Comparison of ENCODE assay signal across 34 cellular contexts in the genomic region with DNA sequence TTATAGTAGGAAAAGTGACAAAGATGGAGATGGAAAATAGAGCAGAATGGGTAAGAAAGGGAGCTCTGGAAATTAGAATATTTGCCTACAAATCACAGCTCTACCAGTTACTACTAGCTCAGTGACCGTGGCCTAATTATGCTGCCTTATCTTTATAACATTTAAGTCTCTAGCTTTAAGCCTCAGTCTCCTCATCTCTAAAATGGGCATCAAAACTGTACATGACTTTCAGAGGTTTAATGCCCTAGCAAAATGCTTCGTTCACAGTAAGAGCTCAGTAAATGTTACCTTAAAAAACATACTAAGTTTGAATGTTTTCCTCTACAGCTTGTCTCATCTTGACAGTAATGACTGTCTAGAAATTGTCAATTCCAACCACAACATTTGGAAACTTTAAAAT.
"Had no signal": no experiment of that assay in that cellular context is flagged by ENCODE, and none has a peak within 500 bp of the region (broad histone marks: within the 10 kb centered on the region; RNA-seq: fewer than 3 reads in every experiment).

No MANE protein-coding gene starts in this region.

- H3K4me1 Mint-ChIP-seq: activated B cell treated with CpG ODN at 0.5 μM for 24 hours; activated naive CD4-positive, alpha-beta T cell treated with anti-CD3 and anti-CD28 coated beads, Interleukin-2, amount 50 U/mL, for 24 hours; activated naive CD8-positive, alpha-beta T cell treated with anti-CD3 and anti-CD28 coated beads for 36 hours; activated naive CD8-positive, alpha-beta T cell treated with anti-CD3 and anti-CD28 coated beads, Interleukin-2, amount 50 U/mL, for 24 hours; activated T-helper 17 cell treated with anti-CD3 and anti-CD28 coated beads, Interleukin-2, amount 50 U/mL, for 72 hours; T-helper 17 cell had no signal

- H3K27me3 Mint-ChIP-seq: brain had no signal

- H3K9me3 Mint-ChIP-seq: activated CD8-positive, alpha-beta T cell treated with anti-CD3 and anti-CD28 coated beads for 36 hours; activated naive CD8-positive, alpha-beta T cell treated with anti-CD3 and anti-CD28 coated beads, Interleukin-2, amount 50 U/mL, for 24 hours; activated T-cell treated with anti-CD3 and anti-CD28 coated beads, Interleukin-2, amount 50 U/mL, for 4 hours; effector memory CD8-positive, alpha-beta T cell; T-helper 2 cell treated with Interferon-gamma antibody and Interleukin-4, amounts not matched to agents 5 μg/mL and 100 μg/mL, for 36 hours had no signal

- H3K36me3 ChIP-seq: adrenal gland, esophagus squamous epithelium, WERI-Rb-1 had no signal

- H3K27ac Mint-ChIP-seq: activated B cell treated with CpG ODN at 0.5 μM for 24 hours; activated CD8-positive, alpha-beta T cell treated with anti-CD3 and anti-CD28 coated beads for 36 hours; activated naive CD4-positive, alpha-beta T cell treated with anti-CD3 and anti-CD28 coated beads for 36 hours; activated naive CD4-positive, alpha-beta T cell treated with anti-CD3 and anti-CD28 coated beads, Interleukin-2, amount 50 U/mL, for 24 hours; activated naive CD8-positive, alpha-beta T cell treated with anti-CD3 and anti-CD28 coated beads for 36 hours; activated naive CD8-positive, alpha-beta T cell treated with anti-CD3 and anti-CD28 coated beads, Interleukin-2, amount 50 U/mL, for 24 hours; activated T-helper 17 cell treated with anti-CD3 and anti-CD28 coated beads, Interleukin-2, amount 50 U/mL, for 72 hours; brain; effector memory CD8-positive, alpha-beta T cell; T-helper 17 cell; T-helper 2 cell treated with Interferon-gamma antibody and Interleukin-4, amounts not matched to agents 5 μg/mL and 100 μg/mL, for 36 hours had no signal

- DNase-seq: activated B cell treated with CpG ODN at 0.5 μM for 24 hours; activated CD4-positive, alpha-beta T cell treated with anti-CD3 and anti-CD28 coated beads for 48 hours; activated CD4-positive, alpha-beta T cell treated with anti-CD3 and anti-CD28 coated beads, Interleukin-2, amount 50 U/mL, for 1 hour; activated CD4-positive, alpha-beta T cell treated with anti-CD3 and anti-CD28 coated beads, Interleukin-2, amount 50 U/mL, for 48 hours; activated CD8-positive, alpha-beta memory T cell treated with anti-CD3 and anti-CD28 coated beads for 24 hours; activated CD8-positive, alpha-beta T cell treated with anti-CD3 and anti-CD28 coated beads for 36 hours; activated effector memory CD4-positive, alpha-beta T cell treated with Interleukin-2 at 50 U/mL for 16 hours; activated gamma-delta T cell treated with Interleukin-2 at 50 U/mL for 16 hours; activated naive CD4-positive, alpha-beta T cell treated with anti-CD3 and anti-CD28 coated beads for 36 hours; activated naive CD8-positive, alpha-beta T cell treated with anti-CD3 and anti-CD28 coated beads for 36 hours; activated naive CD8-positive, alpha-beta T cell treated with anti-CD3 and anti-CD28 coated beads, Interleukin-2, amount 50 U/mL, for 24 hours; activated T-cell treated with anti-CD3 and anti-CD28 coated beads, Interleukin-2, amount 50 U/mL, for 4 hours; adrenal gland; amygdala; aorta; caudate nucleus; cortex of kidney; effector CD4-positive, alpha-beta T cell; effector memory CD8-positive, alpha-beta T cell; esophagus squamous epithelium; foreskin melanocyte; T-helper 1 cell; T-helper 17 cell; T1000; WERI-Rb-1 had no signal

- FAIRE-seq: bronchial epithelial cell, colon, endothelial cell of umbilical vein had no signal

- H3K4me3 ChIP-seq: adrenal gland, esophagus squamous epithelium had no signal

- H3K27ac ChIP-seq: epithelial cell of prostate, esophagus squamous epithelium, WERI-Rb-1 had no signal

- H3K36me3 Mint-ChIP-seq: activated naive CD4-positive, alpha-beta T cell treated with anti-CD3 and anti-CD28 coated beads, Interleukin-2, amount 50 U/mL, for 24 hours; activated naive CD8-positive, alpha-beta T cell treated with anti-CD3 and anti-CD28 coated beads for 36 hours had no signal

- H3K4me3 Mint-ChIP-seq: activated B cell treated with CpG ODN at 0.5 μM for 24 hours; activated CD8-positive, alpha-beta T cell treated with anti-CD3 and anti-CD28 coated beads for 36 hours; activated naive CD4-positive, alpha-beta T cell treated with anti-CD3 and anti-CD28 coated beads for 36 hours; activated naive CD4-positive, alpha-beta T cell treated with anti-CD3 and anti-CD28 coated beads, Interleukin-2, amount 50 U/mL, for 24 hours; activated naive CD8-positive, alpha-beta T cell treated with anti-CD3 and anti-CD28 coated beads for 36 hours; activated naive CD8-positive, alpha-beta T cell treated with anti-CD3 and anti-CD28 coated beads, Interleukin-2, amount 50 U/mL, for 24 hours; activated T-cell treated with anti-CD3 and anti-CD28 coated beads, Interleukin-2, amount 50 U/mL, for 4 hours; activated T-helper 17 cell treated with anti-CD3 and anti-CD28 coated beads, Interleukin-2, amount 50 U/mL, for 72 hours; brain; effector memory CD8-positive, alpha-beta T cell; T-helper 17 cell; T-helper 2 cell treated with Interferon-gamma antibody and Interleukin-4, amounts not matched to agents 5 μg/mL and 100 μg/mL, for 36 hours had no signal

- H3K9me3 ChIP-seq: adrenal gland, esophagus squamous epithelium had no signal

- H3K27me3 ChIP-seq: adrenal gland, esophagus squamous epithelium had no signal

- ATAC-seq: activated CD4-positive, CD25-positive, alpha-beta regulatory T cell treated with anti-CD3 and anti-CD28 coated beads, Interleukin-2, amount 50 U/mL, for 24 hours; activated CD8-positive, alpha-beta T cell treated with anti-CD3 and anti-CD28 coated beads for 36 hours; activated naive CD8-positive, alpha-beta T cell treated with anti-CD3 and anti-CD28 coated beads, Interleukin-2, amount 50 U/mL, for 24 hours; activated T-cell treated with anti-CD3 and anti-CD28 coated beads, Interleukin-2, amount 50 U/mL, for 4 hours; activated T-helper 17 cell treated with anti-CD3 and anti-CD28 coated beads, Interleukin-2, amount 50 U/mL, for 72 hours; effector memory CD8-positive, alpha-beta T cell; T-helper 17 cell had no signal
